ENCODE assay signal across 18 cellular contexts in the genomic region with DNA sequence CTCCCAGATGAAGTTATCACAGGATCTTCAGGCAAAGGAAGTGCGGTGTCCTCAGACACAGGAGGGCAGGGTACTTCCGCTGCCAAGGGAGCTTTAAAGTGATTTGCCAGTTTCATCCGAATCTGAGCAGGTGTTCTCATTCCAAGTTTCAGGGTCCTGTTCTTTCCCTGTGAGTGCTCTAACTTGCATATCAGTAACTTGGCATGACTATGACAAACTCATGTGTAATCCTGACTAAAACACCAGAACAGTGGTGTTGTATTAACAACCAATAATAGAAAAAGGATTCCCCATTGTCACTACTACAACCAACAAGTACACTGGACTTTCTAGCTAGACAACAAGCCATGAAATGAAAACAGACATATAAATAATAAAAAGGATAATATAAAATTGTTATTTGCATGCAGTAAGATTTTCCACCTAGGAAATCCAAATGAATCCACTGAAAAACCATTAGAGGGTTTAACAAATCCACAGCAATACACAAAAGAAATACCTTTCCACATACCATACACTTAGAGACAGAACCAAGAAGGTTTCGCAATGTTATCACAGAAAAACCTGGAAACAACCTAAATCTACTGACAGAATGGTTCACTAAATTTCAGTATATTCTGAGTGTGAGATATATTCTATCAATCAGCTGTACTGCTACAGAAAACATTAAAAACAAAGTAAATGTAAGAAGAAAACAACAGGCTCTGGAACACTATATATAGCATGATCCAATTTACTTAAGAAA. TPM values are rescaled to one million over a fixed set of nuclear protein-coding genes. Genes with fewer than 3 reads are reported as not detected.
DNase-seq lines count a peak whose midpoint lies in the region; ATAC-seq and TF ChIP-seq lines count a peak whose summit lies in the region.
"Had no signal": no experiment of that assay in that cellular context is flagged by ENCODE, and none has a peak within 500 bp of the region (broad histone marks: within the 10 kb centered on the region; RNA-seq: fewer than 3 reads in every experiment).

No MANE protein-coding gene starts in this region.

- H3K56ac ChIP-seq in IMR-90 (ENCODE audit: extremely low read depth, insufficient read depth, low read length), result no peak overlapping the region

- dilution Hi-C loops in IMR-90 (cut with HindIII; ENCODE audit: low sequenced_read_pairs, unreplicated experiment), result no loop called here

- no peaks in the 10 kb centered on the region; the same call in 1 of the 2 replicates for H3K9me1 ChIP-seq in IMR-90 (ENCODE audit: insufficient read depth, low read length)

- BruUV-seq in IMR-90 (replicated peaks; lab: Mats Ljungman, UMichigan), result no TSS peak

- no peak overlapping the region for H3K4ac ChIP-seq in IMR-90 (ENCODE audit: low read depth, low read length)

- no peak overlapping the region for H3K23ac ChIP-seq in IMR-90 (ENCODE audit: low read depth, low read length)

- H4K91ac ChIP-seq in IMR-90 (ENCODE audit: insufficient read depth, low read depth, low read length), result no peak overlapping the region

- no peak overlapping the region for H4K5ac ChIP-seq in IMR-90 (ENCODE audit: low read depth, low read length)

- H2AK5ac ChIP-seq in IMR-90 (ENCODE audit: low read depth, low read length), result no peak overlapping the region

- no peak for TF ChIP-seq RAD21 in IMR-90 (IDR thresholded peaks at IDR 0.05; ENCODE audit: low read length)

- no peak overlapping the region for H3K18ac ChIP-seq in IMR-90 (ENCODE audit: low read depth, low read length)

- no peak for TF ChIP-seq POLR2A in IMR-90 (IDR thresholded peaks at IDR 0.05; ENCODE audit: low read depth, low read length)

- no peak overlapping the region for H3K27ac Mint-ChIP-seq in activated naive CD4-positive, alpha-beta T cell treated with anti-CD3 and anti-CD28 coated beads, Interleukin-2, amount 10 ng/mL, durations not matched to agents 7 days and 5 days

- H2BK15ac ChIP-seq in IMR-90 (ENCODE audit: low read depth, low read length), result no peak overlapping the region

- H3K36me3 Mint-ChIP-seq in activated naive CD4-positive, alpha-beta T cell treated with anti-CD3 and anti-CD28 coated beads, Interleukin-2, amount 10 ng/mL, durations not matched to agents 7 days and 5 days, result no peaks in the 10 kb centered on the region

- no peak overlapping the region for H2BK5ac ChIP-seq in IMR-90 (ENCODE audit: low read depth, low read length, poor library complexity, severe bottlenecking)

- H3K9me3 Mint-ChIP-seq in activated naive CD4-positive, alpha-beta T cell treated with anti-CD3 and anti-CD28 coated beads, Interleukin-2, amount 10 ng/mL, durations not matched to agents 7 days and 5 days, result no peaks in the 10 kb centered on the region
- H3K9me3 Mint-ChIP-seq: CD8-positive, alpha-beta memory T cell had no signal

- H3K4me3 ChIP-seq in AG10803 (ENCODE audit: low read length), result no peak overlapping the region
- H3K4me3 ChIP-seq in IMR-90 (ENCODE audit: insufficient read depth, low read depth, low read length), result no peak overlapping the region
- H3K4me3 ChIP-seq in choroid plexus epithelial cell (ENCODE audit: low read depth, low read length), result no peak overlapping the region
- H3K4me3 ChIP-seq in right atrium auricular region, result no peak overlapping the region

- H2BK120ac ChIP-seq in IMR-90 (ENCODE audit: low read depth, low read length), result no peak overlapping the region

- H4K8ac ChIP-seq in IMR-90 (ENCODE audit: low read depth in 2 of 2, low read length in 2 of 2), result no peak overlapping the region

- H3K9me3 ChIP-seq in IMR-90 (ENCODE audit: control insufficient read depth, insufficient read depth, low read length), result no peaks in the 10 kb centered on the region
- H3K9me3 ChIP-seq in right atrium auricular region, result no peaks in the 10 kb centered on the region
- H3K9me3 ChIP-seq: SK-N-SH had no signal

- no peak for TF ChIP-seq CTCF in AG10803 (conservative IDR thresholded peaks at IDR 0.05; ENCODE audit: low read length)
- TF ChIP-seq CTCF in IMR-90 (conservative IDR thresholded peaks at IDR 0.05; ENCODE audit: low read depth, low read length), result no peak
- no peak for TF ChIP-seq CTCF in choroid plexus epithelial cell (conservative IDR thresholded peaks at IDR 0.05; ENCODE audit: low read depth, low read length)
- TF ChIP-seq CTCF in right atrium auricular region (IDR thresholded peaks at IDR 0.05), result no peak

- H3K4me3 Mint-ChIP-seq in activated naive CD4-positive, alpha-beta T cell treated with anti-CD3 and anti-CD28 coated beads, Interleukin-2, amount 10 ng/mL, durations not matched to agents 7 days and 5 days, result no peak overlapping the region
- H3K4me3 Mint-ChIP-seq: CD8-positive, alpha-beta memory T cell had no signal

- H3K4me2 ChIP-seq in IMR-90 (ENCODE audit: low read depth, low read length), result no peak overlapping the region
- H3K4me2 ChIP-seq: SK-N-SH had no signal

- H3K36me3 ChIP-seq in IMR-90 (ENCODE audit: control insufficient read depth, insufficient read depth, low read length) (no peaks in the 10 kb centered on the region), right atrium auricular region (no peaks in the 10 kb centered on the region)

- CTCF ChIA-PET in IMR-90 (lab: Yijun Ruan, JAX), result no interaction called here
- CTCF ChIA-PET in activated naive CD4-positive, alpha-beta T cell treated with anti-CD3 and anti-CD28 coated beads, Interleukin-2, amount 10 ng/mL, durations not matched to agents 7 days and 5 days (lab: Charles Lee), result no interaction called here

- WGBS in IMR-90 (ENCODE audit: extremely low coverage in 2 of 2, insufficient read length in 1 of 2), 2 experiments, result no CpG with 5 or more reads among the region's 4 CpGs

- ATAC-seq in IMR-90 (ENCODE audit: low read depth) (no peak), HG03439 (IDR thresholded peaks at IDR 0.05; ENCODE audit: unreplicated experiment) (no peak)

- POLR2A ChIA-PET in IMR-90 (lab: Charles Lee; ENCODE audit: unreplicated experiment), result no interaction called here

- no peak overlapping the region for H3K14ac ChIP-seq in IMR-90 (replicated peaks; ENCODE audit: low read depth, low read length)

- intact Hi-C loops in IMR-90 (cut with micrococcal nuclease), result loop anchor here (10.0 kb wide), 1 partner anchor 176 kb away; no protein-coding TSS in a partner anchor

- H2AFZ ChIP-seq in IMR-90 (replicated peaks; ENCODE audit: low read length, poor library complexity), result no peak overlapping the region

- DNase-seq in AG10803 (ENCODE audit: low read depth), result peak; percentile 7
- DNase-seq in IMR-90, result peak; percentile 12
- peak; percentile 12 for DNase-seq in choroid plexus epithelial cell (ENCODE audit: low read depth)
- DNase-seq in iris pigment epithelial cell (ENCODE audit: low read depth), result peak; percentile 28
- DNase-seq in activated naive CD4-positive, alpha-beta T cell treated with anti-CD3 and anti-CD28 coated beads, Interleukin-2, amount 10 ng/mL, durations not matched to agents 7 days and 5 days, result no peak
- DNase-seq in right atrium auricular region (ENCODE audit: low spot score), result no peak
- DNase-seq: C1 segment of cervical spinal cord; CD8-positive, alpha-beta memory T cell; DMS79; HCEC 1CT; NCI-H1417; NCI-H187; NCI-H524; NCI-H82; OCI-M1; SHP77; SK-N-SH had no signal

- no peaks in the 10 kb centered on the region for H4K20me1 ChIP-seq in IMR-90 (ENCODE audit: insufficient read depth, low read length)

- no peaks in the 10 kb centered on the region for H3K27me3 Mint-ChIP-seq in activated naive CD4-positive, alpha-beta T cell treated with anti-CD3 and anti-CD28 coated beads, Interleukin-2, amount 10 ng/mL, durations not matched to agents 7 days and 5 days

- H3K79me1 ChIP-seq in IMR-90 (ENCODE audit: low read depth in 1 of 2, low read length in 2 of 2), result no peaks in the 10 kb centered on the region

- H3K4me1 ChIP-seq in IMR-90 (ENCODE audit: control insufficient read depth, insufficient read depth, low read length) (no peaks in the 10 kb centered on the region), right atrium auricular region (peaks cover 0 to 13% of the 10 kb centered on the region in 2 donors)

- H3K27ac ChIP-seq in IMR-90 (ENCODE audit: insufficient read depth, low read length), result no peak overlapping the region
- H3K27ac ChIP-seq in right atrium auricular region, result no peak overlapping the region

- H3K4me1 Mint-ChIP-seq in activated naive CD4-positive, alpha-beta T cell treated with anti-CD3 and anti-CD28 coated beads, Interleukin-2, amount 10 ng/mL, durations not matched to agents 7 days and 5 days, result peaks cover 6% of the 10 kb centered on the region

- H3K9ac ChIP-seq in IMR-90 (ENCODE audit: low read depth, low read length), result no peak overlapping the region
- H3K9ac ChIP-seq: SK-N-SH had no signal

- H3K27me3 ChIP-seq in IMR-90 (ENCODE audit: control insufficient read depth, insufficient read depth, low read length) (no peaks in the 10 kb centered on the region), right atrium auricular region (no peaks in the 10 kb centered on the region)

- in situ Hi-C loops in IMR-90 (cut with MboI; ENCODE audit: low sequenced_read_pairs), result loop anchor here (5.0 kb wide), 1 partner anchor 38 kb away; no protein-coding TSS in a partner anchor

- H2AK9ac ChIP-seq in IMR-90 (replicated peaks; ENCODE audit: low read depth, low read length, poor library complexity), result no peak overlapping the region

- H2BK20ac ChIP-seq in IMR-90 (ENCODE audit: low read depth, low read length), result no peak overlapping the region

TF ChIP-seq in IMR-90, 13 proteins besides CTCF, POLR2A, EP300 and RAD21:
- no peak for TF ChIP-seq MAZ (IDR thresholded peaks at IDR 0.05; ENCODE audit: borderline replicate concordance, low read depth, low read length)
- TF ChIP-seq BHLHE40 (IDR thresholded peaks at IDR 0.05; ENCODE audit: low read depth, low read length), result 0 out of 2 replicates have a peak, but pooled peaks have one; percentile 0
- TF ChIP-seq CEBPB (IDR thresholded peaks at IDR 0.05; ENCODE audit: low read depth, low read length), result peak; percentile 85

RNA-seq across cellular contexts. Expression of a gene that starts 40.9 kb away (rescaled TPM):
- total RNA-seq in IMR-90 (2012; rRNA removed) (804 and 1,064 TPM in 2 replicates), right atrium auricular region (100 to 1,000 TPM; 415 to 477 TPM)
- 906 and 921 TPM in 2 replicates for polyA plus RNA-seq in IMR-90 (2012; rRNA removed)
- polyA plus RNA-seq in IMR-90 (2012; cell fraction: cytosol; rRNA removed), result 346 and 851 TPM in 2 replicates
- polyA plus RNA-seq in IMR-90 (2012; cell fraction: nucleus; rRNA removed; ENCODE audit: low replicate concordance), result 30.5 and 351 TPM in 2 replicates

RNA-seq across cellular contexts. Expression of a gene that starts 50.9 kb away (rescaled TPM):
- total RNA-seq in IMR-90 (2012; rRNA removed), result 3.3 and 3.9 TPM in 2 replicates
- polyA plus RNA-seq in IMR-90 (2012; rRNA removed), result 3.1 and 3.3 TPM in 2 replicates
- 0.98 and 1.4 TPM in 2 replicates for polyA plus RNA-seq in IMR-90 (2012; cell fraction: cytosol; rRNA removed)
- polyA plus RNA-seq in IMR-90 (2012; cell fraction: nucleus; rRNA removed; ENCODE audit: low replicate concordance), result 2.3 and 6.7 TPM in 2 replicates
- total RNA-seq in right atrium auricular region, result 1 to 10 TPM; 3.5 to 3.9 TPM

Comparison
In these comparisons a context has a peak if more than half of its experiments do, and no peak if none do; other contexts are left out.
1. DNase-seq: peak in AG10803 (single experiment), IMR-90 (single experiment), choroid plexus epithelial cell (single experiment) and iris pigment epithelial cell (single experiment); none in activated naive CD4-positive, alpha-beta T cell treated with anti-CD3 and anti-CD28 coated beads, Interleukin-2, amount 10 ng/mL, durations not matched to agents 7 days and 5 days (single experiment) and right atrium auricular region (single experiment).